1 cellular context compared by ENCODE assay signal in the genomic region with DNA sequence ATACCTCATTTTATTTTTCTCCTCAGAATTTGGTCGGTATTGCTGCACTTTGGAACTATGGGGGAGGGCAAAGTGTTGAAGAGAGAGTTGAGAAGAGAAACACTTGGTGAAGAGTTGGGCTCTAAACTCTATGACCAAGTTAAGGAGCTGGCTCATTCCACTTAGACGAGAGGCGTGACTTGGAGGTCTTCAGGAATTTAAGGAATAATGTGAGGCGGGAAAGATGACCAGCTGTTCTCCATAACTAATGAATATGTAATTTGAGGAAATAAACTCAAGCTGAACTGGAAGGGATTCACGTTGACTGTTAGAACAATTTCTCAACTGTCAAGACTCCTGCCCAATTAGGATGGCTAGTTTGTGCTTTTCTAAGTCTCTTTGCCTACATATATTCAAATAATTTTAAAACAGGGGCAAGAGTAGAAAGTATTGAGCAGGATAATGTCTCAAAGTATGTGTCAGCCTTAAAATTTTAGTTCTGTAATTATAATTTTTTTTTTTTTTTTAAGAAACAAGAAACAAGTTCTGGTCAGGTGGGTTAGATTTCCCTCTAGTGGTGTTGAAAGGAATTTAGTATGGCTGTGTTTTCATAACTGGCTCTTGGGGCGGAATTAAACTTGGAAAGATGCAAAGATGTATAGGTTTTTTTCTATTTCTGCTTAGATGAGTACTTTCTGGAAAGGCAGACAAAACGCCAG.
TF ChIP-seq lines count a peak whose summit lies in the region.

No MANE protein-coding gene starts in this region.

TF ChIP-seq in IMR-90, 13 proteins besides CTCF, POLR2A, EP300 and RAD21:
- TF ChIP-seq, protein P1, sequence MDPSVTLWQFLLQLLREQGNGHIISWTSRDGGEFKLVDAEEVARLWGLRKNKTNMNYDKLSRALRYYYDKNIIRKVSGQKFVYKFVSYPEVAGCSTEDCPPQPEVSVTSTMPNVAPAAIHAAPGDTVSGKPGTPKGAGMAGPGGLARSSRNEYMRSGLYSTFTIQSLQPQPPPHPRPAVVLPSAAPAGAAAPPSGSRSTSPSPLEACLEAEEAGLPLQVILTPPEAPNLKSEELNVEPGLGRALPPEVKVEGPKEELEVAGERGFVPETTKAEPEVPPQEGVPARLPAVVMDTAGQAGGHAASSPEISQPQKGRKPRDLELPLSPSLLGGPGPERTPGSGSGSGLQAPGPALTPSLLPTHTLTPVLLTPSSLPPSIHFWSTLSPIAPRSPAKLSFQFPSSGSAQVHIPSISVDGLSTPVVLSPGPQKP (IDR thresholded peaks at IDR 0.05; ENCODE audit: borderline replicate concordance, low read depth, low read length), result no peak
- TF ChIP-seq SMC3 (IDR thresholded peaks at IDR 0.05; ENCODE audit: low read depth, low read length), result peak; percentile 77
